18 cellular contexts compared by ENCODE assay signal in genomic region chr2:14752294-14752693, GRCh38.
DNase-seq lines count a peak whose midpoint lies in the region; ATAC-seq and TF ChIP-seq lines count a peak whose summit lies in the region.
"Had no signal": no experiment of that assay in that cellular context is flagged by ENCODE, and none has a peak within 500 bp of the region (broad histone marks: within the 10 kb centered on the region; RNA-seq: fewer than 3 reads in every experiment).

No MANE protein-coding gene starts in this region.

- H3K9me3 ChIP-seq in tibial artery: no peaks in the 10 kb centered on the region
- H3K9me3 ChIP-seq: thyroid gland had no signal

- TF ChIP-seq CTCF in fibroblast of villous mesenchyme (IDR thresholded peaks at IDR 0.05; ENCODE audit: insufficient read depth, low read depth, low read length): no peak
- no peak for TF ChIP-seq CTCF in tibial artery (IDR thresholded peaks at IDR 0.05)

- peak; percentile 62 for ATAC-seq in HG02885 (IDR thresholded peaks at IDR 0.05; ENCODE audit: poor library complexity, unreplicated experiment)
- ATAC-seq: activated CD4-positive, alpha-beta T cell treated with anti-CD3 and anti-CD28 coated beads for 36 hours; activated CD8-positive, alpha-beta memory T cell treated with anti-CD3 and anti-CD28 coated beads, Interleukin-2, amount 10 ng/mL, durations not matched to agents 7 days and 5 days; stimulated activated effector memory CD8-positive, alpha-beta T cell treated with anti-CD3 and anti-CD28 coated beads, Interleukin-12 subunit alpha, Interleukin-12 subunit beta, amount 100 ng/mL, for 72 hours had no signal

- no peak overlapping the region for H3K4me3 ChIP-seq in fibroblast of villous mesenchyme (ENCODE audit: low read depth, low read length)
- no peak overlapping the region for H3K4me3 ChIP-seq in tibial artery
- H3K4me3 ChIP-seq: thyroid gland had no signal

- H3K36me3 ChIP-seq in tibial artery: no peaks in the 10 kb centered on the region
- H3K36me3 ChIP-seq: thyroid gland had no signal

- no peaks in the 10 kb centered on the region for H3K27me3 ChIP-seq in tibial artery
- H3K27me3 ChIP-seq: thyroid gland had no signal

- intact Hi-C loops in tibial artery (cut with DNase I; ENCODE audit: low total_unique reads): no loop called here

- no peak overlapping the region for H3K27ac ChIP-seq in tibial artery
- H3K27ac ChIP-seq: 22Rv1, thyroid gland had no signal

- H3K4me1 ChIP-seq in tibial artery: no peaks in the 10 kb centered on the region
- H3K4me1 ChIP-seq: thyroid gland had no signal

- peak; percentile 32 for DNase-seq in DMS79 treated with DMSO at 0.1 percent for 48 hours (lab: John Stamatoyannopoulos, UW)
- no peak for DNase-seq in DMS79 (lab: John Stamatoyannopoulos, UW)
- peak; percentile 16 for DNase-seq in NCI-H510A (lab: John Stamatoyannopoulos, UW)
- peak; percentile 2 for DNase-seq in fibroblast of villous mesenchyme (ENCODE audit: low read depth)
- no peak for DNase-seq in HuH-7 (ENCODE audit: low spot score)
- DNase-seq in LoVo (ENCODE audit: low spot score): no peak
- DNase-seq in tibial artery: no peak
- DNase-seq: activated CD4-positive, alpha-beta T cell treated with anti-CD3 and anti-CD28 coated beads for 36 hours; activated CD8-positive, alpha-beta memory T cell treated with anti-CD3 and anti-CD28 coated beads, Interleukin-2, amount 10 ng/mL, durations not matched to agents 7 days and 5 days; activated effector memory CD4-positive, alpha-beta T cell treated with Interleukin-2 at 50 U/mL for 16 hours; amniotic stem cell; HCEC 1CT; Karpas-422; nucleus accumbens had no signal

Comparison
In these comparisons a context has a peak if more than half of its experiments do, and no peak if none do; other contexts are left out.
1. DNase-seq: peak in DMS79 treated with DMSO at 0.1 percent for 48 hours (single experiment), NCI-H510A (single experiment) and fibroblast of villous mesenchyme (single experiment); none in DMS79 (single experiment), HuH-7 (single experiment), LoVo (single experiment) and tibial artery (0 of 2).